ENCODE assay signal across 16 cellular contexts in the genomic region with DNA sequence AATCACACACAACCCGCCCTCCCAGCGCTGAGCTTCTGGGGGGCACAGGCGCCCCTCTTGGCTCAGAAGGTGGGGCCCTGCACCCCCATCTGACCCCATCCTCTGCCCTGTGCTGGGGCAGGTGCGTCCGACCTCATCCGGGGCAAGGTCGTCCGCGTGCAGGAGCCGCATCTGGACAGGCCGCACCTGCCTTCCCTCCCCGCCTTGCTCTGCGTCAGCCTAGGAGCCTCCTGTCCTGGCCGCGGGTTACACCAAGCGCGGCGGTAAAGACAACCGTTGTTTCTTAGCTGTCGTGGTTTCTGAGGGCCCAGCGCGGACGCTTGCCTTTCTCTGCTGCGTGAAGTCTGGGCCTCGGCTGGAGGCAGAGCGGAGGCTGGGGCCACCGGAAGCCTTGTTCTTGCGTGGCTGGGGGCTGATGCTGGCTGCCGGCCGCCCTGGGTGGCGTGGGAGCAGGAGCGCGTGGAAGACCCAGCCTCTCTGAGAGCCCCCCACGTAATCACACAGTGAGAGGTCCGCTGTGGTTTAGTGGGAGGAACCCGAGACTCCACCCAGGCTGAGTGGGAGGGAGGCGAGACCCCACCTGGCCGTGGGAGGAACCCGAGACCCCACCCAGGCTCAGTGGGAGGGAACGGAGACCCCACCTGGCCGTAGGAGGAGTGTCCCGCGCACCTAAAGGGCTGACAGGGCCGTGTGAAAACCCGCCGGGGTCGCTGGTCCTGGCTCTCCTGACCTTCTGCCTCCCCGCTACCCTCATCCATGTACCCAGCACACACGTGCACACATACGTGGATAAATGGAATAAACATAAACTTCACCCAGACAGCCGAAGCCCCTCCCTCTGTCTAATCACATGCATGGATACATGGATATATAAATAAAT. TPM values are rescaled to one million over a fixed set of nuclear protein-coding genes. Genes with fewer than 3 reads are reported as not detected.
DNase-seq lines count a peak whose midpoint lies in the region; ATAC-seq and TF ChIP-seq lines count a peak whose summit lies in the region.
"Had no signal": no experiment of that assay in that cellular context is flagged by ENCODE, and none has a peak within 500 bp of the region (broad histone marks: within the 10 kb centered on the region; RNA-seq: fewer than 3 reads in every experiment).

No MANE protein-coding gene starts in this region.

- peak; percentile 34 for DNase-seq in right atrium auricular region (ENCODE audit: low spot score)
- DNase-seq in left cardiac atrium: no peak
- no peak for DNase-seq in SJCRH30
- DNase-seq in lung (ENCODE audit: low spot score): peak; percentile 22
- DNase-seq in ureter (ENCODE audit: low spot score): peak; percentile 13
- no peak for DNase-seq in midbrain (lab: John Stamatoyannopoulos, UW)
- no peak for DNase-seq in NCI-H524 treated with DMSO at 0.1 percent for 48 hours (lab: John Stamatoyannopoulos, UW)
- no peak for DNase-seq in NCI-H1694 (lab: John Stamatoyannopoulos, UW)
- DNase-seq: IMR-90, Karpas-422, MG63, NCI-H1092 treated with DMSO at 0.1 percent for 48 hours, NCI-H1694 treated with DMSO at 0.1 percent for 48 hours, NCI-H82, PC-3 had no signal

- 93 to 94% methylated on average over 51 of the region's 51 CpGs for WGBS in lung, 2 donors

- H3K9me3 ChIP-seq in right atrium auricular region (no peaks in the 10 kb centered on the region), SJCRH30 (replicated peaks) (no peaks in the 10 kb centered on the region), lung (ENCODE audit: control insufficient read depth in 2 of 2, insufficient read depth in 1 of 2, low read length in 1 of 2) (peaks cover 0 to 5% of the 10 kb centered on the region in 2 donors)

- H3K27me3 ChIP-seq in right atrium auricular region (no peaks in the 10 kb centered on the region), SJCRH30 (no peaks in the 10 kb centered on the region), lung (ENCODE audit: control insufficient read depth, insufficient read depth) (no peaks in the 10 kb centered on the region)
- H3K27me3 ChIP-seq: MG63 had no signal

- no peak for ATAC-seq in left cardiac atrium
- no peak for ATAC-seq in lung (ENCODE audit: insufficient read depth, low FRiP score)
- ATAC-seq: PC-3 had no signal

- H3K4me1 ChIP-seq in right atrium auricular region: no peaks in the 10 kb centered on the region
- H3K4me1 ChIP-seq in SJCRH30: peaks cover 3% of the 10 kb centered on the region; the same call in 1 of the 2 replicates
- H3K4me1 ChIP-seq in lung (ENCODE audit: control insufficient read depth in 2 of 2, insufficient read depth in 2 of 2, low read length in 2 of 2): no peaks in the 10 kb centered on the region

- H3K4me3 ChIP-seq in right atrium auricular region: no peak overlapping the region
- no peak overlapping the region for H3K4me3 ChIP-seq in SJCRH30
- H3K4me3 ChIP-seq in lung: no peak overlapping the region
- H3K4me3 ChIP-seq: MG63 had no signal

- no peaks in the 10 kb centered on the region for H3K36me3 ChIP-seq in right atrium auricular region
- no peaks in the 10 kb centered on the region for H3K36me3 ChIP-seq in SJCRH30
- H3K36me3 ChIP-seq in lung (ENCODE audit: control insufficient read depth in 2 of 2, insufficient read depth in 2 of 2, low read length in 2 of 2): no peaks in the 10 kb centered on the region
- H3K36me3 ChIP-seq: MG63 had no signal

- H3K27ac ChIP-seq in right atrium auricular region (no peak overlapping the region), SJCRH30 (peak overlapping the region; percentile 51; the same call in 1 of the 2 replicates), lung (ENCODE audit: low read depth in 1 of 2, low read length in 1 of 2) (no peak overlapping the region)

- intact Hi-C loops in left cardiac atrium (cut with DNase I): no loop called here

- TF ChIP-seq CTCF in right atrium auricular region (IDR thresholded peaks at IDR 0.05) (no peak), lung (IDR thresholded peaks at IDR 0.05; ENCODE audit: control extremely low read depth, extremely low read depth) (no peak)

RNA-seq across cellular contexts. Expression of gene KCNG2, which starts 51.8 kb away (rescaled TPM):
- total RNA-seq in right atrium auricular region (not detected), left cardiac atrium (under 1 TPM in 1 of 2 donors, not detected in 1; 0.15 TPM), lung (1 to 10 TPM in 1 of 2 donors, under 1 TPM in 1; 0.80 to 1.7 TPM), ureter (not detected)
- total RNA-seq in SJCRH30 (2014; rRNA removed; shearing (Covaris generic)): not detected in 2 replicates
- 1 to 10 TPM in 1 of 2 donors, under 1 TPM in 1; 0.16 to 1.8 TPM for polyA plus RNA-seq in lung
- total RNA-seq: H4, IMR-90, PC-3 had no signal
- polyA plus RNA-seq: IMR-90 had no signal

Comparison
In these comparisons a context has a peak if more than half of its experiments do, and no peak if none do; other contexts are left out.
1. DNase-seq: peak in right atrium auricular region (single experiment), lung (single experiment) and ureter (single experiment); none in left cardiac atrium (single experiment), SJCRH30 (0 of 2), midbrain (single experiment), NCI-H524 treated with DMSO at 0.1 percent for 48 hours (single experiment) and NCI-H1694 (single experiment).